In the genomic region with DNA sequence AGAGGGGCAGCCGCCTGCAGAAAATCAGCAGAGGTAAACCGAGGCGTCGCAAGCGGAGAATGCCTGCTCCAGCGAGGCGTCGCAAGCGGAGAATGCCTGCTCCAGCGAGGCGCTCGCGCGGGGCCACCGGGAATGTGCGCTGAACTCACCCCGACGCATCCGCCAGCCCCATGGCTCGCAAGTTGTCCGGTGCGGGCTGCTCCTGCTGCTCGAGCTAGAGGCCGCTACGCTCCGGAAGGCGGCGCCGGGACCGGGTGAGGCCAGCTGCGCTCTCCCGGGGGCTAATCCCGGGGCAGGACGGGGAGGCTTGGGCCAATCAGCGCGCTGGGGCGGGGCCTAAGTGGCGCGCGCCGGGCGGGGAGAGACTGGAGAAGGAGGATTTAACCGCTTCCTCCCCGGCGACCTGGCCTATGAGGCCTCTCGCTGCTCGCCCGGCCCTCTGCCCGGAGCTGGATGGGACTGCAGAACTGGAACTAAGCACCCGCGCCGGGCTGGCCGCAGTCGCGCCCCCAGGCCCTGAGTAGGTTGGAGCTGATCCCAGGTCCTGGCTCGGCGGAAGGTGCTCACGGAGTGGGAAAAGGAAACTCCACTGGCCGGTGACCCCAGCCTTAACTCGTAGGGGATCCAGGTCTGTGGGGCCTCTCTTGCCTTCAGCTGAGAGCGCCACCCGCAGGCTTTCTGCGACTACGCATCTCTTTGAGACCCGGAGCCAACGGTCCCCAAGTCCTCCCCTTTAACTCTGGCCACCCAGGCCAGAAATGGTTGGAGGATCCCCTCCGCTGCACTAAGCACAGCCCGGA, we compare ENCODE assay signal across 8 cellular contexts. TPM values are rescaled to one million over a fixed set of nuclear protein-coding genes. Genes with fewer than 3 reads are reported as not detected.
DNase-seq lines count a peak whose midpoint lies in the region; ATAC-seq and TF ChIP-seq lines count a peak whose summit lies in the region.

A gene with protein sequence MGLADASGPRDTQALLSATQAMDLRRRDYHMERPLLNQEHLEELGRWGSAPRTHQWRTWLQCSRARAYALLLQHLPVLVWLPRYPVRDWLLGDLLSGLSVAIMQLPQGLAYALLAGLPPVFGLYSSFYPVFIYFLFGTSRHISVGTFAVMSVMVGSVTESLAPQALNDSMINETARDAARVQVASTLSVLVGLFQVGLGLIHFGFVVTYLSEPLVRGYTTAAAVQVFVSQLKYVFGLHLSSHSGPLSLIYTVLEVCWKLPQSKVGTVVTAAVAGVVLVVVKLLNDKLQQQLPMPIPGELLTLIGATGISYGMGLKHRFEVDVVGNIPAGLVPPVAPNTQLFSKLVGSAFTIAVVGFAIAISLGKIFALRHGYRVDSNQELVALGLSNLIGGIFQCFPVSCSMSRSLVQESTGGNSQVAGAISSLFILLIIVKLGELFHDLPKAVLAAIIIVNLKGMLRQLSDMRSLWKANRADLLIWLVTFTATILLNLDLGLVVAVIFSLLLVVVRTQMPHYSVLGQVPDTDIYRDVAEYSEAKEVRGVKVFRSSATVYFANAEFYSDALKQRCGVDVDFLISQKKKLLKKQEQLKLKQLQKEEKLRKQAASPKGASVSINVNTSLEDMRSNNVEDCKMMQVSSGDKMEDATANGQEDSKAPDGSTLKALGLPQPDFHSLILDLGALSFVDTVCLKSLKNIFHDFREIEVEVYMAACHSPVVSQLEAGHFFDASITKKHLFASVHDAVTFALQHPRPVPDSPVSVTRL (minus strand): TSS at position 240 of the 800 bp plus-strand sequence. CDS start 68 bp downstream, at position 172.

- H3K4me1 Mint-ChIP-seq in CD4-positive, alpha-beta memory T cell: peaks cover 3 to 25% (median 15%) of the 10 kb centered on the region in 4 donors
- peaks cover 18% of the 10 kb centered on the region for H3K4me1 Mint-ChIP-seq in activated CD4-positive, alpha-beta memory T cell treated with anti-CD3 and anti-CD28 coated beads for 36 hours (ENCODE audit: low read depth)

- peak within 1 kb of the TSS; percentile 58 to 87 (median 74) for H3K27ac Mint-ChIP-seq in CD4-positive, alpha-beta memory T cell
- H3K27ac Mint-ChIP-seq in activated CD4-positive, alpha-beta memory T cell treated with anti-CD3 and anti-CD28 coated beads for 36 hours: no peak within 1 kb of the TSS

- 1% methylated on average over 30 to 39 of the region's 68 CpGs for WGBS in lower leg skin, 2 donors

- no peaks in the 10 kb centered on the region for H3K9me3 Mint-ChIP-seq in CD4-positive, alpha-beta memory T cell
- no peaks in the 10 kb centered on the region for H3K9me3 Mint-ChIP-seq in activated CD4-positive, alpha-beta memory T cell treated with anti-CD3 and anti-CD28 coated beads for 36 hours

- peak within 1 kb of the TSS; percentile 60 for H3K27ac ChIP-seq in CD4-positive, alpha-beta memory T cell (ENCODE audit: low read depth, low read length)
- peak within 1 kb of the TSS; percentile 66 for H3K27ac ChIP-seq in duodenal mucosa (ENCODE audit: low read depth, low read length)

- H3K4me1 ChIP-seq in CD4-positive, alpha-beta memory T cell (ENCODE audit: insufficient read depth, low read length): peaks cover 18% of the 10 kb centered on the region
- peaks cover 22 to 25% of the 10 kb centered on the region in 2 donors for H3K4me1 ChIP-seq in duodenal mucosa (ENCODE audit: control insufficient read depth in 1 of 2, insufficient read depth in 2 of 2, low read length in 2 of 2)

- CTCF ChIA-PET in CD4-positive, alpha-beta memory T cell (lab: Charles Lee; ENCODE audit: partially characterized antibody): interaction anchor here (0.8 to 1.7 kb wide), 12 partner anchors 11 to 236 kb away, joined by 3 to 7 read pairs (median 4); a partner anchor contains a TSS
- CTCF ChIA-PET in activated CD4-positive, alpha-beta memory T cell treated with anti-CD3 and anti-CD28 coated beads for 36 hours (lab: Charles Lee): interaction anchor here (0.6 to 3.6 kb wide), 30 partner anchors 11 to 395 kb away, joined by 3 to 38 read pairs (median 4); a partner anchor contains a TSS

- H3K4me3 ChIP-seq in CD4-positive, alpha-beta memory T cell (ENCODE audit: low read length in 2 of 2): peak within 1 kb of the TSS; percentile 57 to 91
- H3K4me3 ChIP-seq in duodenal mucosa (ENCODE audit: low read depth in 1 of 2, low read length in 2 of 2): peak within 1 kb of the TSS; percentile 86 to 91
- H3K4me3 ChIP-seq in lower leg skin (ENCODE audit: low read depth, poor library complexity, severe bottlenecking): peak within 1 kb of the TSS; percentile 69

- H3K36me3 ChIP-seq in CD4-positive, alpha-beta memory T cell (ENCODE audit: insufficient read depth, low read length): no peaks in the 10 kb centered on the region
- H3K36me3 ChIP-seq in duodenal mucosa (ENCODE audit: control insufficient read depth in 1 of 2, insufficient read depth in 2 of 2, low read length in 2 of 2): peaks cover 0 to 29% of the 10 kb centered on the region in 2 donors

- peaks cover 0 to under 1% of the 10 kb centered on the region in 2 donors for H3K27me3 Mint-ChIP-seq in CD4-positive, alpha-beta memory T cell
- H3K27me3 Mint-ChIP-seq in activated CD4-positive, alpha-beta memory T cell treated with anti-CD3 and anti-CD28 coated beads for 36 hours: no peaks in the 10 kb centered on the region

- POLR2A ChIA-PET in CD4-positive, alpha-beta memory T cell (lab: Charles Lee; ENCODE audit: partially characterized antibody): interaction anchor here (0.5 to 2.6 kb wide), 11 partner anchors 11 to 394 kb away, joined by 3 to 14 read pairs (median 5); a partner anchor contains a TSS
- POLR2A ChIA-PET in activated CD4-positive, alpha-beta memory T cell treated with anti-CD3 and anti-CD28 coated beads for 36 hours (lab: Charles Lee): interaction anchor here (0.8 to 2.3 kb wide), 12 partner anchors 10 to 335 kb away, joined by 3 to 11 read pairs (median 4); a partner anchor contains a TSS

- intact Hi-C loops in CD4-positive, alpha-beta memory T cell (cut with micrococcal nuclease): loop anchor here (1.0 to 2.0 kb wide), 3 partner anchors 21 to 78 kb away; a partner anchor contains a TSS
- intact Hi-C loops in activated CD4-positive, alpha-beta memory T cell treated with anti-CD3 and anti-CD28 coated beads for 36 hours (cut with micrococcal nuclease): loop anchor here (1.0 to 2.0 kb wide), 8 partner anchors 21 to 447 kb away; a partner anchor contains a TSS
- intact Hi-C loops in lower leg skin (cut with DNase I; ENCODE audit: low total_unique reads): no loop called here

- peak within 1 kb of the TSS; percentile 70 to 85 for H3K9ac ChIP-seq in duodenal mucosa (ENCODE audit: low read depth in 1 of 2, low read length in 2 of 2)

- ATAC-seq in GM19452 (IDR thresholded peaks at IDR 0.05; ENCODE audit: unreplicated experiment): peak; percentile 85

- TF ChIP-seq CTCF in lower leg skin (IDR thresholded peaks at IDR 0.05): peak in 1 of 3 donors; percentile 10

- H3K9me3 ChIP-seq in CD4-positive, alpha-beta memory T cell (ENCODE audit: control insufficient read depth in 1 of 2, low read length in 2 of 2): no peaks in the 10 kb centered on the region
- no peaks in the 10 kb centered on the region for H3K9me3 ChIP-seq in duodenal mucosa (ENCODE audit: control insufficient read depth in 1 of 2, low read length in 2 of 2)

- H3K4me3 Mint-ChIP-seq in CD4-positive, alpha-beta memory T cell: peak within 1 kb of the TSS; percentile 86 to 92 (median 89)
- H3K4me3 Mint-ChIP-seq in activated CD4-positive, alpha-beta memory T cell treated with anti-CD3 and anti-CD28 coated beads for 36 hours: peak within 1 kb of the TSS; percentile 89

- H3K27me3 ChIP-seq in CD4-positive, alpha-beta memory T cell (ENCODE audit: insufficient read depth, low read length): no peaks in the 10 kb centered on the region
- H3K27me3 ChIP-seq in duodenal mucosa (ENCODE audit: control insufficient read depth in 1 of 2, insufficient read depth in 2 of 2, low read length in 2 of 2): no peaks in the 10 kb centered on the region

- peak; percentile 86 to 92 (median 89) for DNase-seq in CD4-positive, alpha-beta memory T cell
- DNase-seq in HK-2 (ENCODE audit: unreplicated experiment): peak; percentile 91
- DNase-seq in NCI-H82 treated with DMSO at 0.1 percent for 48 hours (lab: John Stamatoyannopoulos, UW; ENCODE audit: unreplicated experiment): peak; percentile 73
- peak; percentile 97 for DNase-seq in activated CD4-positive, alpha-beta memory T cell treated with anti-CD3 and anti-CD28 coated beads for 36 hours
- DNase-seq in lower leg skin (ENCODE audit: low spot score in 2 of 2): peak; percentile 94 to 99
- DNase-seq in stimulated activated CD4-positive, alpha-beta T cell treated with anti-CD3 and anti-CD28 coated beads, Interleukin-4, amount 100 ng/mL, for 48 hours (ENCODE audit: low read depth in 2 of 2): peak; percentile 92 to 94

- peaks cover 0 to 4% of the 10 kb centered on the region in 2 donors for H3K36me3 Mint-ChIP-seq in CD4-positive, alpha-beta memory T cell
- H3K36me3 Mint-ChIP-seq in activated CD4-positive, alpha-beta memory T cell treated with anti-CD3 and anti-CD28 coated beads for 36 hours: peaks cover 4% of the 10 kb centered on the region

- TF ChIP-seq POLR2A in lower leg skin (IDR thresholded peaks at IDR 0.05): no peak

RNA-seq across cellular contexts. Expression of the gene that starts here (rescaled TPM):
- total RNA-seq in CD4-positive, alpha-beta memory T cell: 10 to 100 TPM; 31.6 to 32.4 TPM
- polyA plus RNA-seq in CD4-positive, alpha-beta memory T cell: 1 to 10 TPM; 3.0 to 3.5 TPM
- 10 to 100 TPM; 47.7 to 52.4 TPM for total RNA-seq in activated CD4-positive, alpha-beta memory T cell treated with anti-CD3 and anti-CD28 coated beads for 36 hours
- total RNA-seq in lower leg skin: 10 to 100 TPM in 3 of 4 donors, 1 to 10 TPM in 1; 9.4 to 36.5 (median 17.9) TPM

Comparison
In these comparisons a context has a peak if more than half of its experiments do, and no peak if none do; other contexts are left out.
1. Peak in every context shown above with its lines: DNase-seq, ATAC-seq, H3K4me3 ChIP-seq and H3K27ac ChIP-seq.